Comparison of ENCODE assay signal across 20 cellular contexts in the genomic region with DNA sequence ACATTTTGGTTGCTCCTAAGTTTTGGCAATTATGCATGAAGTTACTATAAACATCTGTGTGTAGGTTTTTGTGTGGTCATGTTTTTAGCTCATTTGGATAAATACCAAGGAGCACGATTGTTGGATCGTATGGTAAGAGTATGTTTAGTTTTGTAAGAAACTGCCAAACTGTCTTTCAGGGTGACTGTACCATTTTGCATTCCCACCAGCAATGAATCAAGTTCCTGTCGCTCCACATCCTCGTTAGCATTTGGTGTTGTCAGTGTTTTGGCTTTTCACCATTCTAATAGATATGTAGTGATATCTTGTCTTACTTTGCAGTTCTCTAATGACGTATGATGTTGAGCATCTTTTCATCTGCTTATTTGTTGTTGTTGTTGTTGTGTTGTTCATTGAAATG. TPM values are rescaled to one million over a fixed set of nuclear protein-coding genes. Genes with fewer than 3 reads are reported as not detected.
DNase-seq lines count a peak whose midpoint lies in the region; ATAC-seq and TF ChIP-seq lines count a peak whose summit lies in the region.
"Had no signal": no experiment of that assay in that cellular context is flagged by ENCODE, and none has a peak within 500 bp of the region (broad histone marks: within the 10 kb centered on the region; RNA-seq: fewer than 3 reads in every experiment).

No MANE protein-coding gene starts in this region.

- no peaks in the 10 kb centered on the region for H3K27me3 Mint-ChIP-seq in activated CD8-positive, alpha-beta memory T cell treated with anti-CD3 and anti-CD28 coated beads, Interleukin-2, amount 10 ng/mL, durations not matched to agents 7 days and 5 days

- POLR2A ChIA-PET in HEK293 (lab: Yijun Ruan, JAX): no interaction called here

- peaks cover 28% of the 10 kb centered on the region for H3K4me1 Mint-ChIP-seq in activated CD8-positive, alpha-beta memory T cell treated with anti-CD3 and anti-CD28 coated beads, Interleukin-2, amount 10 ng/mL, durations not matched to agents 7 days and 5 days

- no peaks in the 10 kb centered on the region for H3K9me3 Mint-ChIP-seq in activated CD8-positive, alpha-beta memory T cell treated with anti-CD3 and anti-CD28 coated beads, Interleukin-2, amount 10 ng/mL, durations not matched to agents 7 days and 5 days (ENCODE audit: low read depth)
- H3K9me3 Mint-ChIP-seq: GM23338 had no signal

- CTCF ChIA-PET in activated CD8-positive, alpha-beta memory T cell treated with anti-CD3 and anti-CD28 coated beads, Interleukin-2, amount 10 ng/mL, durations not matched to agents 7 days and 5 days (lab: Charles Lee): no interaction called here
- CTCF ChIA-PET in HEK293 (lab: Yijun Ruan, JAX): interaction anchor here (0.6 to 1.0 kb wide), 2 partner anchors 12 to 212 kb away, joined by 3 read pairs; no protein-coding TSS in a partner anchor

- ATAC-seq in activated CD8-positive, alpha-beta memory T cell treated with anti-CD3 and anti-CD28 coated beads, Interleukin-2, amount 10 ng/mL, durations not matched to agents 7 days and 5 days: no peak
- no peak for ATAC-seq in GM21447 (IDR thresholded peaks at IDR 0.05; ENCODE audit: unreplicated experiment)
- ATAC-seq: GM23338, PC-3 had no signal

- peaks cover 0 to 3% of the 10 kb centered on the region in 2 experiments; a peak in 1 of 3 replicates for H3K36me3 ChIP-seq in HEK293 (ENCODE audit: control insufficient read depth in 2 of 2, insufficient read depth in 1 of 2, low read length in 2 of 2)
- H3K36me3 ChIP-seq: HAP-1 had no signal

- 0 out of 2 replicates have a peak, but pooled peaks cover 2% of the 10 kb centered on the region for H3K4me1 ChIP-seq in HEK293 (ENCODE audit: control insufficient read depth, insufficient read depth, low read length)

- H3K27ac Mint-ChIP-seq in activated CD8-positive, alpha-beta memory T cell treated with anti-CD3 and anti-CD28 coated beads, Interleukin-2, amount 10 ng/mL, durations not matched to agents 7 days and 5 days: peak overlapping the region; percentile 32
- H3K27ac Mint-ChIP-seq: GM23338 had no signal

- H3K9me3 ChIP-seq in HEK293 (ENCODE audit: control insufficient read depth, insufficient read depth, low read depth, low read length): no peaks in the 10 kb centered on the region
- H3K9me3 ChIP-seq: HAP-1 had no signal

- H3K27ac ChIP-seq in C4-2B (peak overlapping the region; percentile 38), HEK293 (ENCODE audit: extremely low read depth, low read depth, low read length) (no peak overlapping the region), VCaP (peak overlapping the region; percentile 18; the same call in 1 of the 2 replicates)
- H3K27ac ChIP-seq: KMS-11 had no signal

- peaks cover 19% of the 10 kb centered on the region for H3K36me3 Mint-ChIP-seq in activated CD8-positive, alpha-beta memory T cell treated with anti-CD3 and anti-CD28 coated beads, Interleukin-2, amount 10 ng/mL, durations not matched to agents 7 days and 5 days

- TF ChIP-seq CTCF in C4-2B (conservative IDR thresholded peaks at IDR 0.05) (no peak), HEK293 (tag by site-specific recombination; IDR thresholded peaks at IDR 0.05) (no peak), VCaP (conservative IDR thresholded peaks at IDR 0.05) (no peak)

- H3K4me3 ChIP-seq in HEK293 (ENCODE audit: low read depth, low read length): no peak overlapping the region
- H3K4me3 ChIP-seq: GM12878, GM23338, HAP-1 had no signal

- DNase-seq in activated CD8-positive, alpha-beta memory T cell treated with anti-CD3 and anti-CD28 coated beads, Interleukin-2, amount 10 ng/mL, durations not matched to agents 7 days and 5 days: no peak
- DNase-seq in activated CD8-positive, alpha-beta memory T cell treated with anti-CD3 and anti-CD28 coated beads for 24 hours: no peak
- DNase-seq in T-helper 9 cell: no peak
- DNase-seq in epidermal melanocyte (ENCODE audit: insufficient read length, low spot score): no peak
- DNase-seq: AML-193, C1 segment of cervical spinal cord, NCI-H1417 treated with DMSO at 0.1 percent for 48 hours, NCI-H187, NCI-H446 treated with DMSO at 0.1 percent for 48 hours, NCI-H526 treated with DMSO at 0.1 percent for 48 hours, PC-3, Right ventricle myocardium superior had no signal

- H3K4me3 Mint-ChIP-seq in activated CD8-positive, alpha-beta memory T cell treated with anti-CD3 and anti-CD28 coated beads, Interleukin-2, amount 10 ng/mL, durations not matched to agents 7 days and 5 days: no peak overlapping the region
- H3K4me3 Mint-ChIP-seq: GM23338 had no signal

TF ChIP-seq in HEK293, 187 proteins besides CTCF, POLR2A, EP300 and RAD21:
- no peak for TF ChIP-seq SCRT1 (tag by site-specific recombination; IDR thresholded peaks at IDR 0.05; ENCODE audit: borderline replicate concordance)
- TF ChIP-seq, protein P1, sequence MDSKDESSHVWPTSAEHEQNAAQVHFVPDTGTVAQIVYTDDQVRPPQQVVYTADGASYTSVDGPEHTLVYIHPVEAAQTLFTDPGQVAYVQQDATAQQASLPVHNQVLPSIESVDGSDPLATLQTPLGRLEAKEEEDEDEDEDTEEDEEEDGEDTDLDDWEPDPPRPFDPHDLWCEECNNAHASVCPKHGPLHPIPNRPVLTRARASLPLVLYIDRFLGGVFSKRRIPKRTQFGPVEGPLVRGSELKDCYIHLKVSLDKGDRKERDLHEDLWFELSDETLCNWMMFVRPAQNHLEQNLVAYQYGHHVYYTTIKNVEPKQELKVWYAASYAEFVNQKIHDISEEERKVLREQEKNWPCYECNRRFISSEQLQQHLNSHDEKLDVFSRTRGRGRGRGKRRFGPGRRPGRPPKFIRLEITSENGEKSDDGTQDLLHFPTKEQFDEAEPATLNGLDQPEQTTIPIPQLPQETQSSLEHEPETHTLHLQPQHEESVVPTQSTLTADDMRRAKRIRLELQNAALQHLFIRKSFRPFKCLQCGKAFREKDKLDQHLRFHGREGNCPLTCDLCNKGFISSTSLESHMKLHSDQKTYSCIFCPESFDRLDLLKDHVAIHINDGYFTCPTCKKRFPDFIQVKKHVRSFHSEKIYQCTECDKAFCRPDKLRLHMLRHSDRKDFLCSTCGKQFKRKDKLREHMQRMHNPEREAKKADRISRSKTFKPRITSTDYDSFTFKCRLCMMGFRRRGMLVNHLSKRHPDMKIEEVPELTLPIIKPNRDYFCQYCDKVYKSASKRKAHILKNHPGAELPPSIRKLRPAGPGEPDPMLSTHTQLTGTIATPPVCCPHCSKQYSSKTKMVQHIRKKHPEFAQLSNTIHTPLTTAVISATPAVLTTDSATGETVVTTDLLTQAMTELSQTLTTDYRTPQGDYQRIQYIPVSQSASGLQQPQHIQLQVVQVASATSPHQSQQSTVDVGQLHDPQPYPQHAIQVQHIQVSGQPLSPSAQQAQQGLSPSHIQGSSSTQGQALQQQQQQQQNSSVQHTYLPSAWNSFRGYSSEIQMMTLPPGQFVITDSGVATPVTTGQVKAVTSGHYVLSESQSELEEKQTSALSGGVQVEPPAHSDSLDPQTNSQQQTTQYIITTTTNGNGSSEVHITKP (tag by site-specific recombination; IDR thresholded peaks at IDR 0.05): peak; percentile 56; the same call in 1 of the 2 replicates

RNA-seq across cellular contexts. Expression of gene TENT4B, which starts 20.2 kb away (rescaled TPM):
- 10 to 100 TPM; 18.5 to 19.7 TPM for total RNA-seq in activated CD8-positive, alpha-beta memory T cell treated with anti-CD3 and anti-CD28 coated beads, Interleukin-2, amount 10 ng/mL, durations not matched to agents 7 days and 5 days
